ENCODE assay signal across 8 cellular contexts in the genomic region with DNA sequence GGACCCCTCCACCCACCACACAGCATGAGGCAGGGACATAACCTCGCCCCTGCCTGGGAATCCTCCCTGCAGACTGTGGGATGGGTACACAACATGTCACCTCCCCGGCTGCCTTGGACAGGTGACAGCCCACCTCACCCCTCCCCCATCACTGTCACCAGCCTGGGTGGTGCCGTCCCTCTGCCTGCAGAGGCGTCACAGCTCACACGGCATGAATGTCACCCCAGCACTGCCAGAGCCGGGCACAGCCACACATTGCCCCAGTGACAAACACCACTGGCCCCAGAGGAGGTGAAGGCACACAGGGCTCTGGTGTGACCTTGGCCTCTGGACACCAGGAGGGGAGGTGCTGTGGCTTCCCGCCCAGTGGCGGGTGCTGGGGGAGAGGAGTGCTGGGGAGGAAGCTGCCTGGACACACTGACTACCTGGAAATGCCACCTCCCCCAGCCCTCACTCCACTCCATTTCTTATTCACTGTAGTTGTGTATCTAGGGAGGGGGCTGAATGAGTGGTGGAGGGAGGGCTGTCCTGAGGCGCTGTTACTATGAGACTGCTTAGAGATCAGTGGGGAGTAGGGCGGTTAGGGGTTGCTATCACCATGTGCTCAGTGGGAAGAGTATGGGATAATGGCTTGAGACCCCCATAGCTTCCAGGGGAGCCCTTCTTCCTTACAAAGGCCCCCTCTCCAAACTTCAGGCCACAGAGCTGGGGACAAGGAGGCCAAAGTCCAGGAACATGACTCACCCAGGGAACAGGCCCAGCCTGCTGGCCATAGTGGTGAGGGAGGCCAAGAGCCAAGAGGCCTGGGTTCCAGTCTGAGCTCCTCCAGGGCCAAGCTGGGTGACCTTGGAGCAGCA. TPM values are rescaled to one million over a fixed set of nuclear protein-coding genes. Genes with fewer than 3 reads are reported as not detected.
DNase-seq lines count a peak whose midpoint lies in the region; ATAC-seq and TF ChIP-seq lines count a peak whose summit lies in the region.

No MANE protein-coding gene starts in this region.

- no peaks in the 10 kb centered on the region for H3K9me3 Mint-ChIP-seq in stimulated activated effector memory CD8-positive, alpha-beta T cell treated with anti-CD3 and anti-CD28 coated beads, Interleukin-12 subunit alpha, Interleukin-12 subunit beta, amount 100 ng/mL, for 72 hours

- H3K27ac Mint-ChIP-seq in stimulated activated effector memory CD8-positive, alpha-beta T cell treated with anti-CD3 and anti-CD28 coated beads, Interleukin-12 subunit alpha, Interleukin-12 subunit beta, amount 100 ng/mL, for 72 hours, result no peak overlapping the region

- H3K27ac ChIP-seq in HEK293 (ENCODE audit: extremely low read depth, low read depth, low read length), result no peak overlapping the region
- H3K27ac ChIP-seq in left lung, result peak overlapping the region; percentile 71 to 74
- H3K27ac ChIP-seq in temporal lobe (ENCODE audit: low read depth, low read length), result peak overlapping the region; percentile 88

- intact Hi-C loops in left lung (cut with DNase I), result no loop called here

- DNase-seq in cardiac fibroblast (ENCODE audit: low read depth in 2 of 2) (peak; percentile 52 to 53), left lung (peak; percentile 82 to 86)
- DNase-seq in stimulated activated effector memory CD8-positive, alpha-beta T cell treated with anti-CD3 and anti-CD28 coated beads, Interleukin-12 subunit alpha, Interleukin-12 subunit beta, amount 100 ng/mL, for 72 hours (ENCODE audit: low spot score in 2 of 2), result no peak
- no peak for DNase-seq in activated CD4-positive, alpha-beta T cell treated with anti-CD3 and anti-CD28 coated beads, Interleukin-2, amount 50 U/mL, for 4 hours

- H3K4me3 Mint-ChIP-seq in stimulated activated effector memory CD8-positive, alpha-beta T cell treated with anti-CD3 and anti-CD28 coated beads, Interleukin-12 subunit alpha, Interleukin-12 subunit beta, amount 100 ng/mL, for 72 hours, result no peak overlapping the region

- no peaks in the 10 kb centered on the region for H3K27me3 ChIP-seq in left lung

- no peaks in the 10 kb centered on the region for H3K36me3 ChIP-seq in HEK293 (ENCODE audit: control insufficient read depth in 2 of 2, insufficient read depth in 1 of 2, low read length in 2 of 2)
- no peaks in the 10 kb centered on the region for H3K36me3 ChIP-seq in left lung

- TF ChIP-seq CTCF in HEK293 (tag by site-specific recombination; IDR thresholded peaks at IDR 0.05) (no peak), cardiac fibroblast (IDR thresholded peaks at IDR 0.05; ENCODE audit: low read depth, low read length) (no peak), left lung (IDR thresholded peaks at IDR 0.05) (no peak)

- H3K4me1 Mint-ChIP-seq in stimulated activated effector memory CD8-positive, alpha-beta T cell treated with anti-CD3 and anti-CD28 coated beads, Interleukin-12 subunit alpha, Interleukin-12 subunit beta, amount 100 ng/mL, for 72 hours, result peaks cover 56% of the 10 kb centered on the region

- H3K9me3 ChIP-seq in HEK293 (ENCODE audit: control insufficient read depth, insufficient read depth, low read depth, low read length) (no peaks in the 10 kb centered on the region), left lung (no peaks in the 10 kb centered on the region)

- CTCF ChIA-PET in HEK293 (lab: Yijun Ruan, JAX), result interaction anchor here (1.3 kb wide), 1 partner anchor 42 kb away, joined by 4 read pairs; no protein-coding TSS in a partner anchor

- POLR2A ChIA-PET in HEK293 (lab: Yijun Ruan, JAX), result interaction anchor here (0.5 to 1.0 kb wide), 2 partner anchors 62 to 74 kb away, joined by 4 to 5 read pairs; a partner anchor contains a TSS

- H3K36me3 Mint-ChIP-seq in stimulated activated effector memory CD8-positive, alpha-beta T cell treated with anti-CD3 and anti-CD28 coated beads, Interleukin-12 subunit alpha, Interleukin-12 subunit beta, amount 100 ng/mL, for 72 hours, result peaks cover 17% of the 10 kb centered on the region

- H3K4me1 ChIP-seq in HEK293 (ENCODE audit: control insufficient read depth, insufficient read depth, low read length), result no peaks in the 10 kb centered on the region
- peaks cover 60 to 71% of the 10 kb centered on the region in 2 donors for H3K4me1 ChIP-seq in left lung

- no peak overlapping the region for H3K4me3 ChIP-seq in HEK293 (ENCODE audit: low read depth, low read length)
- no peak overlapping the region for H3K4me3 ChIP-seq in cardiac fibroblast (replicated peaks in 1 of 2; ENCODE audit: low read depth in 2 of 2, low read length in 2 of 2)
- H3K4me3 ChIP-seq in left lung, result no peak overlapping the region

- ATAC-seq in left lung (peak; percentile 58), HG02759 (IDR thresholded peaks at IDR 0.05; ENCODE audit: unreplicated experiment) (no peak), HG02870 (IDR thresholded peaks at IDR 0.05; ENCODE audit: unreplicated experiment) (no peak)
- no peak for ATAC-seq in stimulated activated effector memory CD8-positive, alpha-beta T cell treated with anti-CD3 and anti-CD28 coated beads, Interleukin-12 subunit alpha, Interleukin-12 subunit beta, amount 100 ng/mL, for 72 hours

TF ChIP-seq in HEK293, 187 proteins besides CTCF, POLR2A, EP300 and RAD21:
- TF ChIP-seq ZNF341 (tag by site-specific recombination; IDR thresholded peaks at IDR 0.05; ENCODE audit: low read depth) (peak; percentile 50), ZNF530 (tag by site-specific recombination; IDR thresholded peaks at IDR 0.05; ENCODE audit: low read depth) (no peak), GLIS2 (tag by site-specific recombination; IDR thresholded peaks at IDR 0.05) (0 out of 2 replicates have a peak, but pooled peaks have one; percentile 8), SCRT1 (tag by site-specific recombination; IDR thresholded peaks at IDR 0.05; ENCODE audit: borderline replicate concordance) (no peak), ZFHX2 (tag by site-specific recombination; conservative IDR thresholded peaks at IDR 0.05) (0 out of 2 replicates have a peak, but pooled peaks have one; percentile 36), ZNF660 (tag by site-specific recombination; IDR thresholded peaks at IDR 0.05) (no peak)
- TF ChIP-seq, protein P1, sequence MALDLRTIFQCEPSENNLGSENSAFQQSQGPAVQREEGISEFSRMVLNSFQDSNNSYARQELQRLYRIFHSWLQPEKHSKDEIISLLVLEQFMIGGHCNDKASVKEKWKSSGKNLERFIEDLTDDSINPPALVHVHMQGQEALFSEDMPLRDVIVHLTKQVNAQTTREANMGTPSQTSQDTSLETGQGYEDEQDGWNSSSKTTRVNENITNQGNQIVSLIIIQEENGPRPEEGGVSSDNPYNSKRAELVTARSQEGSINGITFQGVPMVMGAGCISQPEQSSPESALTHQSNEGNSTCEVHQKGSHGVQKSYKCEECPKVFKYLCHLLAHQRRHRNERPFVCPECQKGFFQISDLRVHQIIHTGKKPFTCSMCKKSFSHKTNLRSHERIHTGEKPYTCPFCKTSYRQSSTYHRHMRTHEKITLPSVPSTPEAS (tag by site-specific recombination; IDR thresholded peaks at IDR 0.05), result peak; percentile 70; the same call in 1 of the 2 replicates
- TF ChIP-seq, protein P2, sequence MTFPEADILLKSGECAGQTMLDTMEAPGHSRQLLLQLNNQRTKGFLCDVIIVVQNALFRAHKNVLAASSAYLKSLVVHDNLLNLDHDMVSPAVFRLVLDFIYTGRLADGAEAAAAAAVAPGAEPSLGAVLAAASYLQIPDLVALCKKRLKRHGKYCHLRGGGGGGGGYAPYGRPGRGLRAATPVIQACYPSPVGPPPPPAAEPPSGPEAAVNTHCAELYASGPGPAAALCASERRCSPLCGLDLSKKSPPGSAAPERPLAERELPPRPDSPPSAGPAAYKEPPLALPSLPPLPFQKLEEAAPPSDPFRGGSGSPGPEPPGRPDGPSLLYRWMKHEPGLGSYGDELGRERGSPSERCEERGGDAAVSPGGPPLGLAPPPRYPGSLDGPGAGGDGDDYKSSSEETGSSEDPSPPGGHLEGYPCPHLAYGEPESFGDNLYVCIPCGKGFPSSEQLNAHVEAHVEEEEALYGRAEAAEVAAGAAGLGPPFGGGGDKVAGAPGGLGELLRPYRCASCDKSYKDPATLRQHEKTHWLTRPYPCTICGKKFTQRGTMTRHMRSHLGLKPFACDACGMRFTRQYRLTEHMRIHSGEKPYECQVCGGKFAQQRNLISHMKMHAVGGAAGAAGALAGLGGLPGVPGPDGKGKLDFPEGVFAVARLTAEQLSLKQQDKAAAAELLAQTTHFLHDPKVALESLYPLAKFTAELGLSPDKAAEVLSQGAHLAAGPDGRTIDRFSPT (tag by site-specific recombination; IDR thresholded peaks at IDR 0.05), result 0 out of 2 replicates have a peak, but pooled peaks have one; percentile 37
- TF ChIP-seq, protein P3, sequence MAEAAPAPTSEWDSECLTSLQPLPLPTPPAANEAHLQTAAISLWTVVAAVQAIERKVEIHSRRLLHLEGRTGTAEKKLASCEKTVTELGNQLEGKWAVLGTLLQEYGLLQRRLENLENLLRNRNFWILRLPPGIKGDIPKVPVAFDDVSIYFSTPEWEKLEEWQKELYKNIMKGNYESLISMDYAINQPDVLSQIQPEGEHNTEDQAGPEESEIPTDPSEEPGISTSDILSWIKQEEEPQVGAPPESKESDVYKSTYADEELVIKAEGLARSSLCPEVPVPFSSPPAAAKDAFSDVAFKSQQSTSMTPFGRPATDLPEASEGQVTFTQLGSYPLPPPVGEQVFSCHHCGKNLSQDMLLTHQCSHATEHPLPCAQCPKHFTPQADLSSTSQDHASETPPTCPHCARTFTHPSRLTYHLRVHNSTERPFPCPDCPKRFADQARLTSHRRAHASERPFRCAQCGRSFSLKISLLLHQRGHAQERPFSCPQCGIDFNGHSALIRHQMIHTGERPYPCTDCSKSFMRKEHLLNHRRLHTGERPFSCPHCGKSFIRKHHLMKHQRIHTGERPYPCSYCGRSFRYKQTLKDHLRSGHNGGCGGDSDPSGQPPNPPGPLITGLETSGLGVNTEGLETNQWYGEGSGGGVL (tag by site-specific recombination; IDR thresholded peaks at IDR 0.05), result peak; percentile 45; the same call in 1 of the 2 replicates

RNA-seq across cellular contexts. Expression of a gene that starts 40.3 kb away (rescaled TPM):
- total RNA-seq in left lung (10 to 100 TPM; 35.5 to 38.0 TPM), temporal lobe (16.5 TPM)

Comparison
In these comparisons a context has a peak if more than half of its experiments do, and no peak if none do; other contexts are left out.
1. DNase-seq: peak in cardiac fibroblast (2 of 2) and left lung (2 of 2); none in stimulated activated effector memory CD8-positive, alpha-beta T cell treated with anti-CD3 and anti-CD28 coated beads, Interleukin-12 subunit alpha, Interleukin-12 subunit beta, amount 100 ng/mL, for 72 hours (0 of 2) and activated CD4-positive, alpha-beta T cell treated with anti-CD3 and anti-CD28 coated beads, Interleukin-2, amount 50 U/mL, for 4 hours (0 of 2).